22 cellular contexts compared by ENCODE assay signal in the genomic region with DNA sequence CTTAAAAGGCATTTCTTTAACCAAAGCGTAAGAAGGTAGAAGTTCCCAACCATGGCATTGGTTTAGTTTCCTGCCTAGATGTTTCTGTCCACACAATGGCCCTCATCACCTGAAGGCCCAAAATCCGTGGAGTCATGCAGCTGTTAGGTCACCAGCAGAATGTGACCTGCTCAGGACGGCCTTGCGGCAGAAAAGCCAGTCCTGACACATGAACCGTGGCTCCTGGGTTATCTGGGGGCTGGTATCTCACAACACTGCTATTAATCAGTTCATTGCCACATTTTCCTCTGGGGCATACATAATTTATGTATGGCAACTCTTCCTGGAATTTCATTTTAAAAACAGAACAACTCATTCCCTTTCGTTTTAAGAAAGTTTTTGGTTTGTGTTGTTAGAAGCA.
DNase-seq lines count a peak whose midpoint lies in the region; ATAC-seq, FAIRE-seq and TF ChIP-seq lines count a peak whose summit lies in the region.
"Had no signal": no experiment of that assay in that cellular context is flagged by ENCODE, and none has a peak within 500 bp of the region (broad histone marks: within the 10 kb centered on the region; RNA-seq: fewer than 3 reads in every experiment).

No MANE protein-coding gene starts in this region.

- no peak for FAIRE-seq in K562 (lab: Jason Lieb, UNC)
- FAIRE-seq: A204.1, G401.6, GM12891, HepG2 had no signal

- H2AFZ ChIP-seq in K562 (ENCODE audit: low read depth, low read length) (no peak overlapping the region), parathyroid adenoma (peak overlapping the region; percentile 45)

- H3K9ac ChIP-seq in K562 (ENCODE audit: insufficient read depth in 1 of 2, low read depth in 2 of 2, low read length in 2 of 2) (no peak overlapping the region), parathyroid adenoma (no peak overlapping the region)

- TF ChIP-seq EP300 in K562 (IDR thresholded peaks at IDR 0.05; ENCODE audit: low read length): no peak

- H4K20me1 ChIP-seq in K562 (replicated peaks; ENCODE audit: control insufficient read depth, insufficient read depth, low read length): no peaks in the 10 kb centered on the region

- no peaks in the 10 kb centered on the region for H3K27me3 Mint-ChIP-seq in activated T-cell treated with anti-CD3 and anti-CD28 coated beads, Interleukin-2, amount 50 U/mL, for 24 hours
- H3K27me3 Mint-ChIP-seq: CD4-positive, CD25-positive, alpha-beta regulatory T cell; CD8-positive, alpha-beta memory T cell had no signal

- no peak overlapping the region for H3K4me3 Mint-ChIP-seq in activated T-cell treated with anti-CD3 and anti-CD28 coated beads, Interleukin-2, amount 50 U/mL, for 24 hours
- H3K4me3 Mint-ChIP-seq: CD4-positive, CD25-positive, alpha-beta regulatory T cell; CD8-positive, alpha-beta memory T cell had no signal

- H3K27ac ChIP-seq in K562 (ENCODE audit: extremely low read depth, low read depth, low read length): no peak overlapping the region
- no peak overlapping the region for H3K27ac ChIP-seq in parathyroid adenoma

- H3K36me3 ChIP-seq in K562 (ENCODE audit: control insufficient read depth, insufficient read depth, low read length) (no peaks in the 10 kb centered on the region), parathyroid adenoma (ENCODE audit: control insufficient read depth, insufficient read depth, low read length) (no peaks in the 10 kb centered on the region)
- H3K36me3 ChIP-seq: BE2C, HAP-1 had no signal

- WGBS in K562 (ENCODE audit: insufficient coverage, low coverage, missing lambda C conversion rate): 1% methylated on average over 6 of the region's 6 CpGs

- H3K79me2 ChIP-seq in K562 (ENCODE audit: control insufficient read depth, insufficient read depth, low read length): no peaks in the 10 kb centered on the region
- H3K79me2 ChIP-seq in parathyroid adenoma: no peaks in the 10 kb centered on the region

- no peaks in the 10 kb centered on the region for H3K4me1 Mint-ChIP-seq in activated T-cell treated with anti-CD3 and anti-CD28 coated beads, Interleukin-2, amount 50 U/mL, for 24 hours (ENCODE audit: low read depth)
- H3K4me1 Mint-ChIP-seq: CD4-positive, CD25-positive, alpha-beta regulatory T cell; CD8-positive, alpha-beta memory T cell had no signal

- H3K4me2 ChIP-seq in K562 (ENCODE audit: insufficient read depth, low read length) (no peak overlapping the region), parathyroid adenoma (ENCODE audit: low read length) (no peak overlapping the region)

- H3K27me3 ChIP-seq in K562 (ENCODE audit: control insufficient read depth in 2 of 2, insufficient read depth in 2 of 2, low read length in 2 of 2) (no peaks in the 10 kb centered on the region), parathyroid adenoma (ENCODE audit: control insufficient read depth, insufficient read depth, low read length) (no peaks in the 10 kb centered on the region)
- H3K27me3 ChIP-seq: BE2C had no signal

- in situ Hi-C loops in K562 (cut with MboI): no loop called here

- H3K27ac Mint-ChIP-seq in activated T-cell treated with anti-CD3 and anti-CD28 coated beads, Interleukin-2, amount 50 U/mL, for 24 hours: no peak overlapping the region
- H3K27ac Mint-ChIP-seq: CD4-positive, CD25-positive, alpha-beta regulatory T cell; CD8-positive, alpha-beta memory T cell had no signal

- H3K9me1 ChIP-seq in K562 (ENCODE audit: control insufficient read depth, insufficient read depth, low read length): no peaks in the 10 kb centered on the region

- TF ChIP-seq CTCF in K562 (IDR thresholded peaks at IDR 0.05 in 2 of 3, conservative IDR thresholded peaks at IDR 0.05 in 1 of 3; ENCODE audit: insufficient read depth in 2 of 3, low read depth in 1 of 3, low read length in 3 of 3) (no peak), parathyroid adenoma (IDR thresholded peaks at IDR 0.05) (no peak)

- H3K9me3 ChIP-seq in K562 (replicated peaks; ENCODE audit: control insufficient read depth, insufficient read depth, low read depth, low read length) (no peaks in the 10 kb centered on the region), parathyroid adenoma (ENCODE audit: control insufficient read depth, low read length) (no peaks in the 10 kb centered on the region)
- H3K9me3 ChIP-seq: BE2C, HAP-1 had no signal

- POLR2A ChIA-PET in K562 (lab: Yijun Ruan, JAX): no interaction called here

- CTCF ChIA-PET in K562 (lab: Yijun Ruan, JAX; ENCODE audit: low intra/inter-chr PET ratio): no interaction called here

- peak; percentile 23 for DNase-seq in M059J (ENCODE audit: low read depth)
- DNase-seq in K562 (ENCODE audit: extremely low read depth in 1 of 4, low spot score in 3 of 4): no peak
- DNase-seq in activated T-cell treated with anti-CD3 and anti-CD28 coated beads, Interleukin-2, amount 50 U/mL, for 48 hours: no peak
- no peak for DNase-seq in activated T-cell treated with anti-CD3 and anti-CD28 coated beads, Interleukin-2, amount 50 U/mL, for 24 hours
- DNase-seq: ACHN; BE2C; C1 segment of cervical spinal cord; CD4-positive, CD25-positive, alpha-beta regulatory T cell; CD8-positive, alpha-beta memory T cell; COR-L47; DMS 273 treated with DMSO at 0.1 percent for 48 hours; DMS53; DND-41; GOT3 had no signal

- H3K4me1 ChIP-seq in K562 (replicated peaks in 1 of 2; ENCODE audit: control insufficient read depth in 2 of 2, insufficient read depth in 2 of 2, low read length in 2 of 2) (no peaks in the 10 kb centered on the region), parathyroid adenoma (peaks cover 6% of the 10 kb centered on the region)
- H3K4me1 ChIP-seq: BE2C, HAP-1 had no signal

- TF ChIP-seq RAD21 in K562 (CRISPR knock-in tag; conservative IDR thresholded peaks at IDR 0.05 in 1 of 2, IDR thresholded peaks at IDR 0.05 in 1 of 2): no peak

- BruUV-seq in K562 (replicated peaks; lab: Mats Ljungman, UMichigan): no TSS peak

- no peak for TF ChIP-seq POLR2A in K562 (conservative IDR thresholded peaks at IDR 0.05)

- H3K4me3 ChIP-seq in K562 (no peak overlapping the region), parathyroid adenoma (ENCODE audit: low read depth, low read length) (no peak overlapping the region)
- H3K4me3 ChIP-seq: HAP-1 had no signal

- intact Hi-C loops in K562 (cut with micrococcal nuclease): no loop called here

- H3K36me3 Mint-ChIP-seq in activated T-cell treated with anti-CD3 and anti-CD28 coated beads, Interleukin-2, amount 50 U/mL, for 24 hours (ENCODE audit: low read depth): no peaks in the 10 kb centered on the region
- H3K36me3 Mint-ChIP-seq: CD4-positive, CD25-positive, alpha-beta regulatory T cell; CD8-positive, alpha-beta memory T cell had no signal

- ATAC-seq in K562 (no peak), SK-N-SH treated with all-trans-retinoic acid at 6 μM for 48 hours (no peak), GM18873 (IDR thresholded peaks at IDR 0.05; ENCODE audit: low FRiP score, unreplicated experiment) (no peak)
- ATAC-seq: HepG2 had no signal

- peaks cover 10% of the 10 kb centered on the region for H3K9me3 Mint-ChIP-seq in activated T-cell treated with anti-CD3 and anti-CD28 coated beads, Interleukin-2, amount 50 U/mL, for 24 hours

TF ChIP-seq in K562, 482 proteins besides CTCF, POLR2A, EP300 and RAD21:
- TF ChIP-seq, protein P1, sequence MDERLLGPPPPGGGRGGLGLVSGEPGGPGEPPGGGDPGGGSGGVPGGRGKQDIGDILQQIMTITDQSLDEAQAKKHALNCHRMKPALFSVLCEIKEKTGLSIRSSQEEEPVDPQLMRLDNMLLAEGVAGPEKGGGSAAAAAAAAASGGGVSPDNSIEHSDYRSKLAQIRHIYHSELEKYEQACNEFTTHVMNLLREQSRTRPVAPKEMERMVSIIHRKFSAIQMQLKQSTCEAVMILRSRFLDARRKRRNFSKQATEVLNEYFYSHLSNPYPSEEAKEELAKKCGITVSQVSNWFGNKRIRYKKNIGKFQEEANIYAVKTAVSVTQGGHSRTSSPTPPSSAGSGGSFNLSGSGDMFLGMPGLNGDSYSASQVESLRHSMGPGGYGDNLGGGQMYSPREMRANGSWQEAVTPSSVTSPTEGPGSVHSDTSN (CRISPR knock-in tag; IDR thresholded peaks at IDR 0.05; ENCODE audit: low read depth): no peak
- TF ChIP-seq, protein P1 (tag; conservative IDR thresholded peaks at IDR 0.05; ENCODE audit: low read depth): peak; percentile 42
- TF ChIP-seq KLF10 (CRISPR knock-in tag; IDR thresholded peaks at IDR 0.05): no peak
- TF ChIP-seq HNRNPL (IDR thresholded peaks at IDR 0.05; ENCODE audit: low read depth, low read length): no peak
TF ChIP-seq in K562: peak in this region for 1.

TF ChIP-seq in SK-N-SH treated with all-trans-retinoic acid at 6 μM for 48 hours, 23 proteins besides CTCF, POLR2A, EP300 and RAD21:
- TF ChIP-seq ZNF8 (CRISPR knock-in tag; IDR thresholded peaks at IDR 0.05): no peak
- TF ChIP-seq, protein P2, sequence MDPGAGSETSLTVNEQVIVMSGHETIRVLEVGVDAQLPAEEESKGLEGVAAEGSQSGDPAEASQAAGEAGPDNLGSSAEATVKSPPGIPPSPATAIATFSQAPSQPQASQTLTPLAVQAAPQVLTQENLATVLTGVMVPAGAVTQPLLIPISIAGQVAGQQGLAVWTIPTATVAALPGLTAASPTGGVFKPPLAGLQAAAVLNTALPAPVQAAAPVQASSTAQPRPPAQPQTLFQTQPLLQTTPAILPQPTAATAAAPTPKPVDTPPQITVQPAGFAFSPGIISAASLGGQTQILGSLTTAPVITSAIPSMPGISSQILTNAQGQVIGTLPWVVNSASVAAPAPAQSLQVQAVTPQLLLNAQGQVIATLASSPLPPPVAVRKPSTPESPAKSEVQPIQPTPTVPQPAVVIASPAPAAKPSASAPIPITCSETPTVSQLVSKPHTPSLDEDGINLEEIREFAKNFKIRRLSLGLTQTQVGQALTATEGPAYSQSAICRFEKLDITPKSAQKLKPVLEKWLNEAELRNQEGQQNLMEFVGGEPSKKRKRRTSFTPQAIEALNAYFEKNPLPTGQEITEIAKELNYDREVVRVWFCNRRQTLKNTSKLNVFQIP (CRISPR knock-in tag; IDR thresholded peaks at IDR 0.05; ENCODE audit: borderline replicate concordance, low read depth): no peak
- no peak for TF ChIP-seq ZNF565 (CRISPR knock-in tag; conservative IDR thresholded peaks at IDR 0.05; ENCODE audit: low read depth)
